ENCODE assay signal across 2 cellular contexts in the genomic region with DNA sequence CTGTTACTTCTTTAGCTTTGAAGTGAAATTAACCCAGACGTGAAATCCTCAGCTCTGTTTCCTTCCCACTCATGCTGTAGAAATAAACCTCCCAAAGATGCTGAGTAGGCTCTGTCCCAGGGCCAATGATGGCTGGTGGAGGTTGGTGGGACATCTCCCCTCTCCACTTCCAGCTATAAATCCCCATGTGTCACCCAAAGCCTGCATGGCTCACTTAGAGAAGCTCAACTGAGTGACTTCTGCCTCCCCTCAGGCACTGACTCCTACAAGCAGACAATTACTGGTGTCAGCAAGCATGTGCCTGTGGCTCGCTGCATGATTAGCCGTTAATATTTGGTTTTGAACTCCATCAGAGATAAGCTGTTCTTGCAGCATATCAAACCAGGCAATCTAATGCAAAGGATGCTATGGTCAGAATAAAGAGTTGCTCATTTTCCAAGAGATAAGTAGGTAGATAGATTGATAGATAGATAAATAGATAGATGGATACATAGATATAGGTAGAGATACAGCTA.
TF ChIP-seq lines count a peak whose summit lies in the region.

No MANE protein-coding gene starts in this region.

TF ChIP-seq in SK-N-SH, 30 proteins besides CTCF, POLR2A, EP300 and RAD21 (continued from another document):
- TF ChIP-seq, protein P1, sequence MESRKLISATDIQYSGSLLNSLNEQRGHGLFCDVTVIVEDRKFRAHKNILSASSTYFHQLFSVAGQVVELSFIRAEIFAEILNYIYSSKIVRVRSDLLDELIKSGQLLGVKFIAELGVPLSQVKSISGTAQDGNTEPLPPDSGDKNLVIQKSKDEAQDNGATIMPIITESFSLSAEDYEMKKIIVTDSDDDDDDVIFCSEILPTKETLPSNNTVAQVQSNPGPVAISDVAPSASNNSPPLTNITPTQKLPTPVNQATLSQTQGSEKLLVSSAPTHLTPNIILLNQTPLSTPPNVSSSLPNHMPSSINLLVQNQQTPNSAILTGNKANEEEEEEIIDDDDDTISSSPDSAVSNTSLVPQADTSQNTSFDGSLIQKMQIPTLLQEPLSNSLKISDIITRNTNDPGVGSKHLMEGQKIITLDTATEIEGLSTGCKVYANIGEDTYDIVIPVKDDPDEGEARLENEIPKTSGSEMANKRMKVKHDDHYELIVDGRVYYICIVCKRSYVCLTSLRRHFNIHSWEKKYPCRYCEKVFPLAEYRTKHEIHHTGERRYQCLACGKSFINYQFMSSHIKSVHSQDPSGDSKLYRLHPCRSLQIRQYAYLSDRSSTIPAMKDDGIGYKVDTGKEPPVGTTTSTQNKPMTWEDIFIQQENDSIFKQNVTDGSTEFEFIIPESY (IDR thresholded peaks at IDR 0.05; ENCODE audit: borderline replicate concordance, low read depth): no peak
- no peak for TF ChIP-seq FOSL2 (IDR thresholded peaks at IDR 0.05; ENCODE audit: borderline replicate concordance, low read depth)
- TF ChIP-seq GATA2 (CRISPR knock-in tag; IDR thresholded peaks at IDR 0.05): peak; percentile 59
TF ChIP-seq in SK-N-SH: peak in this region for 1.

TF ChIP-seq in SK-N-SH treated with all-trans-retinoic acid at 6 μM for 48 hours, 23 proteins besides CTCF, POLR2A, EP300 and RAD21 (continued from another document):
- TF ChIP-seq, protein P2, sequence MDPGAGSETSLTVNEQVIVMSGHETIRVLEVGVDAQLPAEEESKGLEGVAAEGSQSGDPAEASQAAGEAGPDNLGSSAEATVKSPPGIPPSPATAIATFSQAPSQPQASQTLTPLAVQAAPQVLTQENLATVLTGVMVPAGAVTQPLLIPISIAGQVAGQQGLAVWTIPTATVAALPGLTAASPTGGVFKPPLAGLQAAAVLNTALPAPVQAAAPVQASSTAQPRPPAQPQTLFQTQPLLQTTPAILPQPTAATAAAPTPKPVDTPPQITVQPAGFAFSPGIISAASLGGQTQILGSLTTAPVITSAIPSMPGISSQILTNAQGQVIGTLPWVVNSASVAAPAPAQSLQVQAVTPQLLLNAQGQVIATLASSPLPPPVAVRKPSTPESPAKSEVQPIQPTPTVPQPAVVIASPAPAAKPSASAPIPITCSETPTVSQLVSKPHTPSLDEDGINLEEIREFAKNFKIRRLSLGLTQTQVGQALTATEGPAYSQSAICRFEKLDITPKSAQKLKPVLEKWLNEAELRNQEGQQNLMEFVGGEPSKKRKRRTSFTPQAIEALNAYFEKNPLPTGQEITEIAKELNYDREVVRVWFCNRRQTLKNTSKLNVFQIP (CRISPR knock-in tag; IDR thresholded peaks at IDR 0.05; ENCODE audit: borderline replicate concordance, low read depth): no peak
- no peak for TF ChIP-seq ARNTL (CRISPR knock-in tag; IDR thresholded peaks at IDR 0.05; ENCODE audit: borderline replicate concordance, low read depth)
- TF ChIP-seq, protein P3, sequence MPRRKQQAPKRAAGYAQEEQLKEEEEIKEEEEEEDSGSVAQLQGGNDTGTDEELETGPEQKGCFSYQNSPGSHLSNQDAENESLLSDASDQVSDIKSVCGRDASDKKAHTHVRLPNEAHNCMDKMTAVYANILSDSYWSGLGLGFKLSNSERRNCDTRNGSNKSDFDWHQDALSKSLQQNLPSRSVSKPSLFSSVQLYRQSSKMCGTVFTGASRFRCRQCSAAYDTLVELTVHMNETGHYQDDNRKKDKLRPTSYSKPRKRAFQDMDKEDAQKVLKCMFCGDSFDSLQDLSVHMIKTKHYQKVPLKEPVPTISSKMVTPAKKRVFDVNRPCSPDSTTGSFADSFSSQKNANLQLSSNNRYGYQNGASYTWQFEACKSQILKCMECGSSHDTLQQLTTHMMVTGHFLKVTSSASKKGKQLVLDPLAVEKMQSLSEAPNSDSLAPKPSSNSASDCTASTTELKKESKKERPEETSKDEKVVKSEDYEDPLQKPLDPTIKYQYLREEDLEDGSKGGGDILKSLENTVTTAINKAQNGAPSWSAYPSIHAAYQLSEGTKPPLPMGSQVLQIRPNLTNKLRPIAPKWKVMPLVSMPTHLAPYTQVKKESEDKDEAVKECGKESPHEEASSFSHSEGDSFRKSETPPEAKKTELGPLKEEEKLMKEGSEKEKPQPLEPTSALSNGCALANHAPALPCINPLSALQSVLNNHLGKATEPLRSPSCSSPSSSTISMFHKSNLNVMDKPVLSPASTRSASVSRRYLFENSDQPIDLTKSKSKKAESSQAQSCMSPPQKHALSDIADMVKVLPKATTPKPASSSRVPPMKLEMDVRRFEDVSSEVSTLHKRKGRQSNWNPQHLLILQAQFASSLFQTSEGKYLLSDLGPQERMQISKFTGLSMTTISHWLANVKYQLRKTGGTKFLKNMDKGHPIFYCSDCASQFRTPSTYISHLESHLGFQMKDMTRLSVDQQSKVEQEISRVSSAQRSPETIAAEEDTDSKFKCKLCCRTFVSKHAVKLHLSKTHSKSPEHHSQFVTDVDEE (CRISPR knock-in tag; IDR thresholded peaks at IDR 0.05): no peak
- TF ChIP-seq GLIS3 (CRISPR knock-in tag; IDR thresholded peaks at IDR 0.05): no peak
- TF ChIP-seq ZFP3 (CRISPR knock-in tag; IDR thresholded peaks at IDR 0.05): no peak
- TF ChIP-seq, protein P4, sequence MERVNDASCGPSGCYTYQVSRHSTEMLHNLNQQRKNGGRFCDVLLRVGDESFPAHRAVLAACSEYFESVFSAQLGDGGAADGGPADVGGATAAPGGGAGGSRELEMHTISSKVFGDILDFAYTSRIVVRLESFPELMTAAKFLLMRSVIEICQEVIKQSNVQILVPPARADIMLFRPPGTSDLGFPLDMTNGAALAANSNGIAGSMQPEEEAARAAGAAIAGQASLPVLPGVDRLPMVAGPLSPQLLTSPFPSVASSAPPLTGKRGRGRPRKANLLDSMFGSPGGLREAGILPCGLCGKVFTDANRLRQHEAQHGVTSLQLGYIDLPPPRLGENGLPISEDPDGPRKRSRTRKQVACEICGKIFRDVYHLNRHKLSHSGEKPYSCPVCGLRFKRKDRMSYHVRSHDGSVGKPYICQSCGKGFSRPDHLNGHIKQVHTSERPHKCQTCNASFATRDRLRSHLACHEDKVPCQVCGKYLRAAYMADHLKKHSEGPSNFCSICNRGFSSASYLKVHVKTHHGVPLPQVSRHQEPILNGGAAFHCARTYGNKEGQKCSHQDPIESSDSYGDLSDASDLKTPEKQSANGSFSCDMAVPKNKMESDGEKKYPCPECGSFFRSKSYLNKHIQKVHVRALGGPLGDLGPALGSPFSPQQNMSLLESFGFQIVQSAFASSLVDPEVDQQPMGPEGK (CRISPR knock-in tag; IDR thresholded peaks at IDR 0.05; ENCODE audit: borderline replicate concordance): no peak
